ENCODE assay signal across 2 cellular contexts in genomic region chr4:184392748-184393334, GRCh38.
TF ChIP-seq lines count a peak whose summit lies in the region.

No MANE protein-coding gene starts in this region.

TF ChIP-seq in HepG2, 621 proteins besides CTCF, POLR2A, EP300 and RAD21 (continued from another document):
- TF ChIP-seq, protein P1, sequence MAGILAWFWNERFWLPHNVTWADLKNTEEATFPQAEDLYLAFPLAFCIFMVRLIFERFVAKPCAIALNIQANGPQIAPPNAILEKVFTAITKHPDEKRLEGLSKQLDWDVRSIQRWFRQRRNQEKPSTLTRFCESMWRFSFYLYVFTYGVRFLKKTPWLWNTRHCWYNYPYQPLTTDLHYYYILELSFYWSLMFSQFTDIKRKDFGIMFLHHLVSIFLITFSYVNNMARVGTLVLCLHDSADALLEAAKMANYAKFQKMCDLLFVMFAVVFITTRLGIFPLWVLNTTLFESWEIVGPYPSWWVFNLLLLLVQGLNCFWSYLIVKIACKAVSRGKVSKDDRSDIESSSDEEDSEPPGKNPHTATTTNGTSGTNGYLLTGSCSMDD (CRISPR knock-in tag; IDR thresholded peaks at IDR 0.05) = no peak
- TF ChIP-seq KAT2B (IDR thresholded peaks at IDR 0.05; ENCODE audit: borderline replicate concordance, low read depth, low read length) = no peak
- TF ChIP-seq, protein P2, sequence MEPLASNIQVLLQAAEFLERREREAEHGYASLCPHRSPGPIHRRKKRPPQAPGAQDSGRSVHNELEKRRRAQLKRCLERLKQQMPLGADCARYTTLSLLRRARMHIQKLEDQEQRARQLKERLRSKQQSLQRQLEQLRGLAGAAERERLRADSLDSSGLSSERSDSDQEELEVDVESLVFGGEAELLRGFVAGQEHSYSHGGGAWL (CRISPR knock-in tag; IDR thresholded peaks at IDR 0.05) = no peak
- no peak for TF ChIP-seq ZNF749 (CRISPR knock-in tag; IDR thresholded peaks at IDR 0.05; ENCODE audit: borderline replicate concordance)
- TF ChIP-seq ZSCAN9 (CRISPR knock-in tag; IDR thresholded peaks at IDR 0.05; ENCODE audit: borderline replicate concordance) = no peak
- no peak for TF ChIP-seq THAP7 (CRISPR knock-in tag; IDR thresholded peaks at IDR 0.05)
- no peak for TF ChIP-seq KLF9 (CRISPR knock-in tag; IDR thresholded peaks at IDR 0.05; ENCODE audit: low read depth)
- TF ChIP-seq ZNF768 (CRISPR knock-in tag; IDR thresholded peaks at IDR 0.05) = no peak
- TF ChIP-seq HNRNPK (IDR thresholded peaks at IDR 0.05; ENCODE audit: low read depth, low read length, poor library complexity, severe bottlenecking) = no peak
- TF ChIP-seq SP1 (IDR thresholded peaks at IDR 0.05) = no peak
- TF ChIP-seq SP1 (CRISPR knock-in tag; IDR thresholded peaks at IDR 0.05) = no peak
- TF ChIP-seq, protein P3, sequence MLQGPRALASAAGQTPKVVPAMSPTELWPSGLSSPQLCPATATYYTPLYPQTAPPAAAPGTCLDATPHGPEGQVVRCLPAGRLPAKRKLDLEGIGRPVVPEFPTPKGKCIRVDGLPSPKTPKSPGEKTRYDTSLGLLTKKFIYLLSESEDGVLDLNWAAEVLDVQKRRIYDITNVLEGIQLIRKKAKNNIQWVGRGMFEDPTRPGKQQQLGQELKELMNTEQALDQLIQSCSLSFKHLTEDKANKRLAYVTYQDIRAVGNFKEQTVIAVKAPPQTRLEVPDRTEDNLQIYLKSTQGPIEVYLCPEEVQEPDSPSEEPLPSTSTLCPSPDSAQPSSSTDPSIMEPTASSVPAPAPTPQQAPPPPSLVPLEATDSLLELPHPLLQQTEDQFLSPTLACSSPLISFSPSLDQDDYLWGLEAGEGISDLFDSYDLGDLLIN (CRISPR knock-in tag; IDR thresholded peaks at IDR 0.05; ENCODE audit: borderline replicate concordance) = no peak
- TF ChIP-seq ATRX (CRISPR knock-in tag; IDR thresholded peaks at IDR 0.05; ENCODE audit: borderline replicate concordance) = no peak
- TF ChIP-seq, protein P4, sequence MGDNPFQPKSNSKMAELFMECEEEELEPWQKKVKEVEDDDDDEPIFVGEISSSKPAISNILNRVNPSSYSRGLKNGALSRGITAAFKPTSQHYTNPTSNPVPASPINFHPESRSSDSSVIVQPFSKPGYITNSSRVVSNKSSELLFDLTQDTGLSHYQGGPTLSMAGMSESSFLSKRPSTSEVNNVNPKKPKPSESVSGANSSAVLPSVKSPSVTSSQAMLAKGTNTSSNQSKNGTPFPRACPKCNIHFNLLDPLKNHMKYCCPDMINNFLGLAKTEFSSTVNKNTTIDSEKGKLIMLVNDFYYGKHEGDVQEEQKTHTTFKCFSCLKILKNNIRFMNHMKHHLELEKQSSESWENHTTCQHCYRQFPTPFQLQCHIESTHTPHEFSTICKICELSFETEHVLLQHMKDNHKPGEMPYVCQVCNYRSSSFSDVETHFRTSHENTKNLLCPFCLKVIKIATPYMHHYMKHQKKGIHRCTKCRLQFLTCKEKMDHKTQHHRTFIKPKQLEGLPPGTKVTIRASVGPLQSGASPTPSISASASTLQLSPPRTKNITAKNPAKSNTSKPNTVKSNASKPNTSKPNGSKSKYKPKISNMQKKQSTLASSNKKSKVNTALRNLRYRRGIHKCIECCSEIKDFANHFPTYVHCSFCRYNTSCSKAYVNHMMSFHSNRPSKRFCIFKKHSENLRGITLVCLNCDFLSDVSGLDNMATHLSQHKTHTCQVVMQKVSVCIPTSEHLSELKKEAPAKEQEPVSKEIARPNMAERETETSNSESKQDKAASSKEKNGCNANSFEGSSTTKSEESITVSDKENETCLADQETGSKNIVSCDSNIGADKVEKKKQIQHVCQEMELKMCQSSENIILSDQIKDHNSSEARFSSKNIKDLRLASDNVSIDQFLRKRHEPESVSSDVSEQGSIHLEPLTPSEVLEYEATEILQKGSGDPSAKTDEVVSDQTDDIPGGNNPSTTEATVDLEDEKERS (CRISPR knock-in tag; IDR thresholded peaks at IDR 0.05) = no peak
- TF ChIP-seq, protein P5, sequence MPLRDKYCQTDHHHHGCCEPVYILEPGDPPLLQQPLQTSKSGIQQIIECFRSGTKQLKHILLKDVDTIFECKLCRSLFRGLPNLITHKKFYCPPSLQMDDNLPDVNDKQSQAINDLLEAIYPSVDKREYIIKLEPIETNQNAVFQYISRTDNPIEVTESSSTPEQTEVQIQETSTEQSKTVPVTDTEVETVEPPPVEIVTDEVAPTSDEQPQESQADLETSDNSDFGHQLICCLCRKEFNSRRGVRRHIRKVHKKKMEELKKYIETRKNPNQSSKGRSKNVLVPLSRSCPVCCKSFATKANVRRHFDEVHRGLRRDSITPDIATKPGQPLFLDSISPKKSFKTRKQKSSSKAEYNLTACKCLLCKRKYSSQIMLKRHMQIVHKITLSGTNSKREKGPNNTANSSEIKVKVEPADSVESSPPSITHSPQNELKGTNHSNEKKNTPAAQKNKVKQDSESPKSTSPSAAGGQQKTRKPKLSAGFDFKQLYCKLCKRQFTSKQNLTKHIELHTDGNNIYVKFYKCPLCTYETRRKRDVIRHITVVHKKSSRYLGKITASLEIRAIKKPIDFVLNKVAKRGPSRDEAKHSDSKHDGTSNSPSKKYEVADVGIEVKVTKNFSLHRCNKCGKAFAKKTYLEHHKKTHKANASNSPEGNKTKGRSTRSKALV (CRISPR knock-in tag; IDR thresholded peaks at IDR 0.05) = no peak
- TF ChIP-seq HHEX (CRISPR knock-in tag; IDR thresholded peaks at IDR 0.05) = no peak
- TF ChIP-seq ZNF777 (CRISPR knock-in tag; IDR thresholded peaks at IDR 0.05) = no peak
- TF ChIP-seq ZNF556 (CRISPR knock-in tag; IDR thresholded peaks at IDR 0.05; ENCODE audit: borderline replicate concordance) = no peak

TF ChIP-seq in SK-N-SH, 30 proteins besides CTCF, POLR2A, EP300 and RAD21 (continued from another document):
- TF ChIP-seq ZBTB33 (IDR thresholded peaks at IDR 0.05; ENCODE audit: borderline replicate concordance, low read depth) = no peak
TF ChIP-seq in SK-N-SH: peak in this region for 0.
